In genomic region chr4:89929425-89930272, GRCh38 we compare ENCODE assay signal across 9 cellular contexts. TPM values are rescaled to one million over a fixed set of nuclear protein-coding genes. Genes with fewer than 3 reads are reported as not detected.
DNase-seq lines count a peak whose midpoint lies in the region; ATAC-seq and TF ChIP-seq lines count a peak whose summit lies in the region.
"Had no signal": no experiment of that assay in that cellular context is flagged by ENCODE, and none has a peak within 500 bp of the region (broad histone marks: within the 10 kb centered on the region; RNA-seq: fewer than 3 reads in every experiment).

No MANE protein-coding gene starts in this region.

- H3K9me3 Mint-ChIP-seq in MCF 10A (ENCODE audit: unreplicated experiment), result no peaks in the 10 kb centered on the region
- no peaks in the 10 kb centered on the region for H3K9me3 Mint-ChIP-seq in activated CD8-positive, alpha-beta T cell treated with anti-CD3 and anti-CD28 coated beads for 36 hours
- peaks cover 7 to 21% of the 10 kb centered on the region in 2 donors for H3K9me3 Mint-ChIP-seq in stimulated activated naive CD8-positive, alpha-beta T cell treated with anti-CD3 and anti-CD28 coated beads, Interleukin-15, amount 100 ng/mL, for 72 hours

- peak; percentile 29 for DNase-seq in MCF 10A (ENCODE audit: unreplicated experiment)
- no peak for DNase-seq in breast epithelium (ENCODE audit: low spot score in 2 of 2)
- DNase-seq in activated CD8-positive, alpha-beta T cell treated with anti-CD3 and anti-CD28 coated beads for 36 hours, result peak; percentile 23
- peak; percentile 1 to 11 for DNase-seq in stimulated activated naive CD8-positive, alpha-beta T cell treated with anti-CD3 and anti-CD28 coated beads, Interleukin-15, amount 100 ng/mL, for 72 hours
- DNase-seq in SKM-1 (lab: John Stamatoyannopoulos, UW; ENCODE audit: unreplicated experiment), result no peak
- DNase-seq in NCI-H2107 treated with DMSO at 0.1 percent for 48 hours (lab: John Stamatoyannopoulos, UW; ENCODE audit: unreplicated experiment), result no peak
- no peak for DNase-seq in coronary artery (ENCODE audit: low spot score)
- DNase-seq: NCI-H1092 treated with DMSO at 0.1 percent for 48 hours had no signal

- CTCF ChIA-PET in MCF 10A (lab: Yijun Ruan, JAX), result no interaction called here
- CTCF ChIA-PET in activated CD8-positive, alpha-beta T cell treated with anti-CD3 and anti-CD28 coated beads for 36 hours (lab: Charles Lee), result no interaction called here

- H3K4me1 ChIP-seq in breast epithelium, result no peaks in the 10 kb centered on the region

- intact Hi-C loops in MCF 10A (cut with micrococcal nuclease) (no loop called here), breast epithelium (cut with DNase I; ENCODE audit: low total_unique reads) (loop anchor here (5.0 kb wide), 1 partner anchor 222 kb away; no protein-coding TSS in a partner anchor)
- intact Hi-C loops in activated CD8-positive, alpha-beta T cell treated with anti-CD3 and anti-CD28 coated beads for 36 hours (cut with micrococcal nuclease), result no loop called here

- no peaks in the 10 kb centered on the region for H3K27me3 ChIP-seq in breast epithelium

- no peaks in the 10 kb centered on the region for H3K4me1 Mint-ChIP-seq in MCF 10A (ENCODE audit: insufficient read depth, unreplicated experiment)
- H3K4me1 Mint-ChIP-seq in activated CD8-positive, alpha-beta T cell treated with anti-CD3 and anti-CD28 coated beads for 36 hours (ENCODE audit: low read depth), result peaks cover 17% of the 10 kb centered on the region
- peaks cover 17% of the 10 kb centered on the region for H3K4me1 Mint-ChIP-seq in stimulated activated naive CD8-positive, alpha-beta T cell treated with anti-CD3 and anti-CD28 coated beads, Interleukin-15, amount 100 ng/mL, for 72 hours

- H3K27me3 Mint-ChIP-seq in MCF 10A (ENCODE audit: insufficient read depth, unreplicated experiment), result no peaks in the 10 kb centered on the region
- peaks cover 3% of the 10 kb centered on the region for H3K27me3 Mint-ChIP-seq in activated CD8-positive, alpha-beta T cell treated with anti-CD3 and anti-CD28 coated beads for 36 hours
- H3K27me3 Mint-ChIP-seq in stimulated activated naive CD8-positive, alpha-beta T cell treated with anti-CD3 and anti-CD28 coated beads, Interleukin-15, amount 100 ng/mL, for 72 hours, result peaks cover 23% of the 10 kb centered on the region

- ATAC-seq in HG02973 (IDR thresholded peaks at IDR 0.05; ENCODE audit: unreplicated experiment), result peak; percentile 93
- peak; percentile 81 for ATAC-seq in activated CD8-positive, alpha-beta T cell treated with anti-CD3 and anti-CD28 coated beads for 36 hours
- ATAC-seq in stimulated activated naive CD8-positive, alpha-beta T cell treated with anti-CD3 and anti-CD28 coated beads, Interleukin-15, amount 100 ng/mL, for 72 hours, result peak; percentile 86

- POLR2A ChIA-PET in MCF 10A (lab: Yijun Ruan, JAX), result interaction anchor here (0.7 kb wide), 2 partner anchors 101 to 465 kb away, joined by 3 read pairs; no protein-coding TSS in a partner anchor
- POLR2A ChIA-PET in activated CD8-positive, alpha-beta T cell treated with anti-CD3 and anti-CD28 coated beads for 36 hours (lab: Charles Lee), result no interaction called here

- peaks cover 0 to 4% of the 10 kb centered on the region in 2 donors for H3K9me3 ChIP-seq in breast epithelium

- H3K4me3 ChIP-seq in breast epithelium, result no peak overlapping the region
- H3K4me3 ChIP-seq in coronary artery, result no peak overlapping the region

- TF ChIP-seq POLR2A in breast epithelium (IDR thresholded peaks at IDR 0.05), result no peak

- no peak overlapping the region for H3K27ac ChIP-seq in breast epithelium
- H3K27ac ChIP-seq in coronary artery, result no peak overlapping the region

- BruUV-seq in MCF 10A (replicated peaks; lab: Mats Ljungman, UMichigan), result no TSS peak

- no peak overlapping the region for H3K4me3 Mint-ChIP-seq in MCF 10A (ENCODE audit: unreplicated experiment)
- peak overlapping the region; percentile 27 for H3K4me3 Mint-ChIP-seq in activated CD8-positive, alpha-beta T cell treated with anti-CD3 and anti-CD28 coated beads for 36 hours
- peak overlapping the region; percentile 33 to 50 for H3K4me3 Mint-ChIP-seq in stimulated activated naive CD8-positive, alpha-beta T cell treated with anti-CD3 and anti-CD28 coated beads, Interleukin-15, amount 100 ng/mL, for 72 hours

- no peak overlapping the region for H3K27ac Mint-ChIP-seq in MCF 10A (ENCODE audit: low read depth, unreplicated experiment)
- H3K27ac Mint-ChIP-seq in activated CD8-positive, alpha-beta T cell treated with anti-CD3 and anti-CD28 coated beads for 36 hours, result peak overlapping the region; percentile 42
- peak overlapping the region in 1 of 2 donors; percentile 33 for H3K27ac Mint-ChIP-seq in stimulated activated naive CD8-positive, alpha-beta T cell treated with anti-CD3 and anti-CD28 coated beads, Interleukin-15, amount 100 ng/mL, for 72 hours

- TF ChIP-seq CTCF in MCF 10A (IDR thresholded peaks at IDR 0.05; ENCODE audit: unreplicated experiment), result no peak
- TF ChIP-seq CTCF in breast epithelium (IDR thresholded peaks at IDR 0.05), result no peak
- TF ChIP-seq CTCF in activated CD8-positive, alpha-beta T cell treated with anti-CD3 and anti-CD28 coated beads for 36 hours (IDR thresholded peaks at IDR 0.05), result no peak
- no peak for TF ChIP-seq CTCF in coronary artery (IDR thresholded peaks at IDR 0.05)

- H3K36me3 ChIP-seq in breast epithelium, result no peaks in the 10 kb centered on the region

- H3K36me3 Mint-ChIP-seq in MCF 10A (ENCODE audit: insufficient read depth, unreplicated experiment), result no peaks in the 10 kb centered on the region
- no peaks in the 10 kb centered on the region for H3K36me3 Mint-ChIP-seq in activated CD8-positive, alpha-beta T cell treated with anti-CD3 and anti-CD28 coated beads for 36 hours (ENCODE audit: low read depth)

RNA-seq across cellular contexts. Expression of gene MMRN1, which starts 35.0 kb away (rescaled TPM):
- not detected in 2 replicates for total RNA-seq in MCF 10A (2022)
- 10 to 100 TPM; 11.0 to 83.2 (median 31.9) TPM for total RNA-seq in breast epithelium
- not detected for total RNA-seq in activated CD8-positive, alpha-beta T cell treated with anti-CD3 and anti-CD28 coated beads for 36 hours

Comparison
In these comparisons a context has a peak if more than half of its experiments do, and no peak if none do; other contexts are left out.
1. DNase-seq: peak in MCF 10A (single experiment), activated CD8-positive, alpha-beta T cell treated with anti-CD3 and anti-CD28 coated beads for 36 hours (single experiment) and stimulated activated naive CD8-positive, alpha-beta T cell treated with anti-CD3 and anti-CD28 coated beads, Interleukin-15, amount 100 ng/mL, for 72 hours (2 of 2); none in breast epithelium (0 of 2), SKM-1 (single experiment), NCI-H2107 treated with DMSO at 0.1 percent for 48 hours (single experiment) and coronary artery (single experiment).
2. RNA of gene MMRN1, which starts 35.0 kb away (total RNA-seq): 11.0 to 83.2 TPM in breast epithelium; not detected in MCF 10A and not detected in activated CD8-positive, alpha-beta T cell treated with anti-CD3 and anti-CD28 coated beads for 36 hours; every median in the first group is over 10 times any median in the second.
3. Peak in every context shown above with its lines, with median percentiles within 50 percentile points of each other: ATAC-seq.